In the genomic region with DNA sequence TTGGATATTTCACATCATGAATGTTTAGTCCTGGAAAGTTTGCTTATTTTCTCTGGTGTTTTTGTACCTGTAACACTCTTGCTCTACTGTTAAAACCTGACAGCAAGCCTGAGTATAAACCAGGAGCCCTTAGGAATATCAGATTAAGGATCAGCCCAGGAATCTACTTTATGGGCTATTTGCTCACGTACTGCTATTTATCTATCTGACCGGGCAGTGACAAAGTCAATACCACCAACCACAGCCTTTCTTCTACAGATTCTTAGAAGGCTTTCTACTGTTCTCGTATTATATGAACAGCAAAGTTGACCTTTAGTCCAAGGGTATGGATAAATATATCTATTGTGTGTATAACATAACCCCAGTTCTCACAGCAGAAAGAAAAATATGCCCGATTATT, we compare ENCODE assay signal across 23 cellular contexts.
"Had no signal": no experiment of that assay in that cellular context is flagged by ENCODE, and none has a peak within 500 bp of the region (broad histone marks: within the 10 kb centered on the region; RNA-seq: fewer than 3 reads in every experiment).

No MANE protein-coding gene starts in this region.

- H3K4me3 Mint-ChIP-seq: endodermal cell; naive B cell; nephron; stimulated activated naive B cell treated with anti-CD40 and anti-IgM and Interleukin-4, amounts not matched to agents 10 μg/mL and 1 μg/mL and 100 μg/mL, for 72 hours; stimulated activated naive CD8-positive, alpha-beta T cell treated with anti-CD3 and anti-CD28 coated beads, Interleukin-15, amount 100 ng/mL, for 72 hours had no signal

- H3K36me3 Mint-ChIP-seq: naive B cell; stimulated activated naive B cell treated with anti-CD40 and anti-IgM and Interleukin-4, amounts not matched to agents 10 μg/mL and 1 μg/mL and 100 μg/mL, for 72 hours had no signal

- H3K9me3 ChIP-seq: heart left ventricle, pancreas, sigmoid colon, testis, tibial nerve, upper lobe of right lung, vagina had no signal

- DNase-seq: dermis blood vessel endothelial cell; endodermal cell; erythroblast; heart left ventricle; hippocampal formation; left colon; left ventricle myocardium superior; mesenchymal stem cell; naive B cell; occipital lobe; pancreas; sigmoid colon; stimulated activated CD4-positive, alpha-beta T cell treated with anti-CD3 and anti-CD28 coated beads, Interleukin-2, amount 100 ng/mL, for 24 hours; stimulated activated CD4-positive, alpha-beta T cell treated with anti-CD3 and anti-CD28 coated beads, Interleukin-4, amount 100 ng/mL, for 4 hours; stimulated activated naive B cell treated with anti-CD40 and anti-IgM and Interleukin-4, amounts not matched to agents 10 μg/mL and 1 μg/mL and 100 μg/mL, for 72 hours; stimulated activated naive CD8-positive, alpha-beta T cell treated with anti-CD3 and anti-CD28 coated beads, Interleukin-15, amount 100 ng/mL, for 72 hours; testis; upper lobe of right lung had no signal

- H3K27ac ChIP-seq: heart left ventricle, pancreas, sigmoid colon, skin epidermis, testis, tibial nerve, upper lobe of right lung, vagina had no signal

- H3K27ac Mint-ChIP-seq: endodermal cell; naive B cell; nephron; stimulated activated naive B cell treated with anti-CD40 and anti-IgM and Interleukin-4, amounts not matched to agents 10 μg/mL and 1 μg/mL and 100 μg/mL, for 72 hours; stimulated activated naive CD8-positive, alpha-beta T cell treated with anti-CD3 and anti-CD28 coated beads, Interleukin-15, amount 100 ng/mL, for 72 hours had no signal

- H3K4me1 Mint-ChIP-seq: endodermal cell; naive B cell; nephron; stimulated activated naive B cell treated with anti-CD40 and anti-IgM and Interleukin-4, amounts not matched to agents 10 μg/mL and 1 μg/mL and 100 μg/mL, for 72 hours; stimulated activated naive CD8-positive, alpha-beta T cell treated with anti-CD3 and anti-CD28 coated beads, Interleukin-15, amount 100 ng/mL, for 72 hours had no signal

- H3K4me1 ChIP-seq: pancreas, sigmoid colon, testis, tibial nerve, upper lobe of right lung, vagina had no signal

- H3K4me3 ChIP-seq: heart left ventricle, lung, pancreas, sigmoid colon, skin epidermis, testis, tibial nerve, upper lobe of right lung, vagina had no signal

- H3K9me3 Mint-ChIP-seq: endodermal cell; naive B cell; nephron; stimulated activated naive B cell treated with anti-CD40 and anti-IgM and Interleukin-4, amounts not matched to agents 10 μg/mL and 1 μg/mL and 100 μg/mL, for 72 hours; stimulated activated naive CD8-positive, alpha-beta T cell treated with anti-CD3 and anti-CD28 coated beads, Interleukin-15, amount 100 ng/mL, for 72 hours had no signal

- ATAC-seq: heart left ventricle; left colon; left ventricle myocardium superior; pancreas; stimulated activated naive B cell treated with anti-CD40 and anti-IgM and Interleukin-4, amounts not matched to agents 10 μg/mL and 1 μg/mL and 100 μg/mL, for 72 hours; stimulated activated naive CD8-positive, alpha-beta T cell treated with anti-CD3 and anti-CD28 coated beads, Interleukin-15, amount 100 ng/mL, for 72 hours; upper lobe of right lung had no signal

- H3K27me3 ChIP-seq: heart left ventricle, pancreas, sigmoid colon, testis, tibial nerve, upper lobe of right lung, vagina had no signal

- H3K27me3 Mint-ChIP-seq: stimulated activated naive B cell treated with anti-CD40 and anti-IgM and Interleukin-4, amounts not matched to agents 10 μg/mL and 1 μg/mL and 100 μg/mL, for 72 hours had no signal

- H3K36me3 ChIP-seq: heart left ventricle, pancreas, sigmoid colon, tibial nerve, upper lobe of right lung, vagina had no signal
